ENCODE assay signal across 20 cellular contexts in genomic region chr9:561430-561829, GRCh38. TPM values are rescaled to one million over a fixed set of nuclear protein-coding genes. Genes with fewer than 3 reads are reported as not detected.
DNase-seq lines count a peak whose midpoint lies in the region; ATAC-seq, FAIRE-seq and TF ChIP-seq lines count a peak whose summit lies in the region.
"Had no signal": no experiment of that assay in that cellular context is flagged by ENCODE, and none has a peak within 500 bp of the region (broad histone marks: within the 10 kb centered on the region; RNA-seq: fewer than 3 reads in every experiment).

No MANE protein-coding gene starts in this region.

- DNase-seq in GM23248 (peak; percentile 19), RWPE2 (ENCODE audit: low spot score) (no peak), H1 (ENCODE audit: low read depth in 1 of 2, low spot score in 2 of 2) (no peak), medulla oblongata (ENCODE audit: extremely low spot score) (peak; percentile 48), occipital lobe (lab: John Stamatoyannopoulos, UW) (no peak), hepatocyte (ENCODE audit: low spot score) (no peak)
- no peak for DNase-seq in activated CD4-positive, alpha-beta T cell treated with anti-CD3 and anti-CD28 coated beads, Interleukin-2, amount 50 U/mL, for 48 hours
- DNase-seq: activated CD4-positive, alpha-beta T cell treated with anti-CD3 and anti-CD28 coated beads for 36 hours; activated CD8-positive, alpha-beta memory T cell treated with anti-CD3 and anti-CD28 coated beads, Interleukin-2, amount 10 ng/mL, durations not matched to agents 7 days and 5 days; activated naive CD8-positive, alpha-beta T cell treated with anti-CD3 and anti-CD28 coated beads, Interleukin-2, amount 10 ng/mL, durations not matched to agents 7 days and 5 days; DND-41; effector memory CD4-positive, alpha-beta T cell; foreskin melanocyte; left colon; NCI-H2081; stimulated activated naive CD4-positive, alpha-beta T cell; T-cell; upper lobe of left lung had no signal

- WGBS in GM23248 (ENCODE audit: low coverage in 1 of 2, low lambda C conversion rate in 2 of 2, missing lambda C conversion rate in 2 of 2), 2 experiments = 2 to 4% methylated on average over 1 of the region's 1 CpG
- 86% methylated on average over 1 of the region's 1 CpG; no CpG with 5 or more reads in 1 of the 2 experiments for WGBS in H1 (ENCODE audit: extremely low coverage in 1 of 2, insufficient coverage in 1 of 2, insufficient read length in 1 of 2, insufficient replicate concordance in 2 of 2, low coverage in 1 of 2, low lambda C conversion rate in 2 of 2, missing lambda C conversion rate in 1 of 2), 2 experiments
- 53% methylated on average over 1 of the region's 1 CpG for WGBS in hepatocyte (ENCODE audit: low lambda C conversion rate, missing lambda C conversion rate)

- H3K27ac ChIP-seq in GM23248 = no peak overlapping the region
- no peak overlapping the region for H3K27ac ChIP-seq in RWPE2 (ENCODE audit: poor library complexity, severe bottlenecking)
- no peak overlapping the region for H3K27ac ChIP-seq in H1 (ENCODE audit: low read depth, low read length)
- no peak overlapping the region for H3K27ac ChIP-seq in hepatocyte
- H3K27ac ChIP-seq: neutrophil, upper lobe of left lung had no signal

- in situ Hi-C loops in GM23248 (cut with MboI) = no loop called here

- TF ChIP-seq POLR2A in H1 (IDR thresholded peaks at IDR 0.05; ENCODE audit: control extremely low read depth in 1 of 2, low read depth in 2 of 2, low read length in 2 of 2) = no peak

- H3K18ac ChIP-seq in H1 (ENCODE audit: extremely low read depth, low read length) = no peak overlapping the region

- ATAC-seq in RWPE2 (ENCODE audit: low read depth) = peak; percentile 43
- no peak for ATAC-seq in HG03280 (IDR thresholded peaks at IDR 0.05; ENCODE audit: unreplicated experiment)
- ATAC-seq: activated CD4-positive, alpha-beta T cell treated with anti-CD3 and anti-CD28 coated beads for 36 hours; activated CD8-positive, alpha-beta memory T cell treated with anti-CD3 and anti-CD28 coated beads, Interleukin-2, amount 10 ng/mL, durations not matched to agents 7 days and 5 days; left colon; T-cell had no signal

- no peaks in the 10 kb centered on the region for H3F3A ChIP-seq in GM23248 (ENCODE audit: insufficient read depth)

- peaks cover 3% of the 10 kb centered on the region; the same call in 1 of the 2 replicates for H3K79me1 ChIP-seq in H1 (ENCODE audit: low read depth, low read length)

- H3K4me2 ChIP-seq in GM23248 (ENCODE audit: unreplicated experiment) = no peak overlapping the region
- no peak overlapping the region for H3K4me2 ChIP-seq in H1 (ENCODE audit: insufficient read depth in 1 of 2, low read depth in 2 of 2, low read length in 2 of 2)
- H3K4me2 ChIP-seq in hepatocyte = no peak overlapping the region

- no peak for FAIRE-seq in H1 (lab: Jason Lieb, UNC)

- no peaks in the 10 kb centered on the region for H3K36me3 ChIP-seq in GM23248 (ENCODE audit: low read depth)
- no peaks in the 10 kb centered on the region for H3K36me3 ChIP-seq in RWPE2 (ENCODE audit: low read depth)
- peaks cover 0 to 4% (median 0%) of the 10 kb centered on the region in 4 experiments; a peak in 2 of 8 replicates for H3K36me3 ChIP-seq in H1 (ENCODE audit: control insufficient read depth in 2 of 4, insufficient read depth in 4 of 4, low read length in 3 of 4)
- no peaks in the 10 kb centered on the region for H3K36me3 ChIP-seq in hepatocyte (replicated peaks; ENCODE audit: insufficient read depth, low read depth)
- H3K36me3 ChIP-seq: neutrophil, upper lobe of left lung had no signal

- no peaks in the 10 kb centered on the region for H3K23me2 ChIP-seq in H1 (ENCODE audit: low read depth, low read length)

- TF ChIP-seq CTCF in RWPE2 (IDR thresholded peaks at IDR 0.05; ENCODE audit: poor library complexity, severe bottlenecking) (no peak), H1 (IDR thresholded peaks at IDR 0.05; ENCODE audit: control extremely low read depth in 1 of 3, insufficient read depth in 1 of 3, low read depth in 1 of 3, low read length in 3 of 3) (no peak), hepatocyte (IDR thresholded peaks at IDR 0.05; ENCODE audit: poor library complexity) (no peak)

- no peak overlapping the region for H4K5ac ChIP-seq in H1 (ENCODE audit: insufficient read length, low read depth, low read length)

- no peak overlapping the region for H3K23ac ChIP-seq in H1 (ENCODE audit: insufficient read length)

- H3K9me2 ChIP-seq in GM23248 (ENCODE audit: insufficient read depth) (no peaks in the 10 kb centered on the region), hepatocyte (replicated peaks; ENCODE audit: insufficient read depth) (no peaks in the 10 kb centered on the region)

- no peak overlapping the region for H2BK15ac ChIP-seq in H1 (ENCODE audit: low read length)

- no peak overlapping the region for H3K56ac ChIP-seq in H1 (replicated peaks; ENCODE audit: insufficient read length, low read depth, low read length)

- no peak overlapping the region for H2BK12ac ChIP-seq in H1 (ENCODE audit: low read depth, low read length)

- no peak overlapping the region for H2AK5ac ChIP-seq in H1 (ENCODE audit: low read depth, low read length)

- no peaks in the 10 kb centered on the region for H4K20me1 ChIP-seq in GM23248 (ENCODE audit: insufficient read depth)
- no peaks in the 10 kb centered on the region for H4K20me1 ChIP-seq in H1 (replicated peaks in 1 of 2; ENCODE audit: control insufficient read depth in 1 of 2, insufficient read depth in 2 of 2, low read length in 2 of 2)
- no peaks in the 10 kb centered on the region for H4K20me1 ChIP-seq in hepatocyte (ENCODE audit: insufficient read depth, poor library complexity, severe bottlenecking)

- no peak overlapping the region for H3K4ac ChIP-seq in H1 (replicated peaks; ENCODE audit: insufficient read length, low read depth, low read length)

- no peak overlapping the region for H2BK120ac ChIP-seq in H1 (replicated peaks; ENCODE audit: low read depth, low read length)

- POLR2A ChIA-PET in H1 (lab: Charles Lee; ENCODE audit: partially characterized antibody) = no interaction called here

- CTCF ChIA-PET in H1 (lab: Charles Lee; ENCODE audit: partially characterized antibody) = no interaction called here

- no peak for TF ChIP-seq EP300 in H1 (IDR thresholded peaks at IDR 0.05; ENCODE audit: borderline replicate concordance in 1 of 2, low read depth in 2 of 2, low read length in 2 of 2)

- H4K8ac ChIP-seq in H1 (ENCODE audit: extremely low read depth, insufficient read depth, low read length) = no peak overlapping the region

- no peak overlapping the region for H4K91ac ChIP-seq in H1 (replicated peaks; ENCODE audit: insufficient read length, low read length)

- H3K4me3 ChIP-seq in GM23248 (no peak overlapping the region), RWPE2 (ENCODE audit: severe bottlenecking) (no peak overlapping the region), H1 (ENCODE audit: extremely low read depth in 1 of 4, insufficient read depth in 2 of 4, low read depth in 3 of 4, low read length in 4 of 4) (no peak overlapping the region), hepatocyte (no peak overlapping the region)
- H3K4me3 ChIP-seq: upper lobe of left lung had no signal

- H2BK20ac ChIP-seq in H1 (ENCODE audit: low read length) = no peak overlapping the region

- H3K9me3 ChIP-seq in GM23248 (ENCODE audit: low read depth) = no peaks in the 10 kb centered on the region
- no peaks in the 10 kb centered on the region for H3K9me3 ChIP-seq in RWPE2 (ENCODE audit: severe bottlenecking)
- H3K9me3 ChIP-seq in H1 (ENCODE audit: insufficient read depth in 2 of 2, low read depth in 1 of 2, low read length in 1 of 2) = 0 out of 4 replicates have a peak, but pooled peaks cover 0 to 5% of the 10 kb centered on the region in 2 experiments
- H3K9me3 ChIP-seq in hepatocyte (ENCODE audit: low read depth) = no peaks in the 10 kb centered on the region
- H3K9me3 ChIP-seq: neutrophil, upper lobe of left lung had no signal

- no peak overlapping the region for H2BK5ac ChIP-seq in H1 (ENCODE audit: low read depth, low read length)

- H2AFZ ChIP-seq in GM23248 (no peak overlapping the region), H1 (ENCODE audit: low read length) (no peak overlapping the region), hepatocyte (no peak overlapping the region)

- TF ChIP-seq RAD21 in H1 (IDR thresholded peaks at IDR 0.05 in 1 of 2, conservative IDR thresholded peaks at IDR 0.05 in 1 of 2; ENCODE audit: low read depth in 2 of 2, low read length in 2 of 2) = no peak

- H3K14ac ChIP-seq in H1 (ENCODE audit: insufficient read length) = no peak overlapping the region

- H3K4me1 ChIP-seq in GM23248 (ENCODE audit: insufficient read depth) (no peaks in the 10 kb centered on the region), RWPE2 (ENCODE audit: insufficient read depth, poor library complexity, severe bottlenecking) (peaks cover 18% of the 10 kb centered on the region), H1 (replicated peaks in 1 of 4; ENCODE audit: control insufficient read depth in 3 of 4, insufficient read depth in 4 of 4, low read length in 3 of 4) (peaks cover 0 to 4% (median 0%) of the 10 kb centered on the region in 4 experiments; a peak in 2 of 7 replicates), hepatocyte (ENCODE audit: insufficient read depth) (peaks cover 10% of the 10 kb centered on the region)

- H3K27me3 ChIP-seq in GM23248 (replicated peaks; ENCODE audit: insufficient read depth) (no peaks in the 10 kb centered on the region), RWPE2 (ENCODE audit: insufficient read depth, poor library complexity, severe bottlenecking) (no peaks in the 10 kb centered on the region), H1 (replicated peaks in 1 of 4; ENCODE audit: control insufficient read depth in 3 of 4, extremely low read depth in 1 of 4, insufficient read depth in 3 of 4, low read length in 3 of 4) (no peaks in the 10 kb centered on the region), hepatocyte (no peaks in the 10 kb centered on the region)
- H3K27me3 ChIP-seq: upper lobe of left lung had no signal

- no peaks in the 10 kb centered on the region for H3K79me2 ChIP-seq in GM23248 (ENCODE audit: insufficient read depth)
- peaks cover 0 to 33% of the 10 kb centered on the region in 2 experiments for H3K79me2 ChIP-seq in H1 (ENCODE audit: control insufficient read depth in 1 of 2, insufficient read depth in 2 of 2, low read length in 2 of 2)
- no peaks in the 10 kb centered on the region for H3K79me2 ChIP-seq in hepatocyte

- H3K9ac ChIP-seq in GM23248 (no peak overlapping the region), H1 (replicated peaks in 1 of 4; ENCODE audit: extremely low read depth in 1 of 4, low read depth in 3 of 4, low read length in 3 of 4) (no peak overlapping the region)

RNA-seq across cellular contexts. Expression of gene KANK1, which starts 56.9 kb away (rescaled TPM):
- total RNA-seq in GM23248 (2014; rRNA removed; shearing (Covaris generic)) = 14.6 and 18.0 TPM in 2 replicates
- polyA plus RNA-seq in GM23248 (2016; fragmentation: Nextera tagmentation; extraction: Ambion mirVana) (10.4 and 11.0 TPM in 2 replicates), H1 (2011; rRNA removed) (26.3 and 29.0 TPM in 2 replicates), hepatocyte (21.7 and 23.0 TPM in 2 replicates)
- total RNA-seq in H1 (2021; fragmentation: NEBNext Ultra II Directional; extraction: Animal tissue kit (Norgen Biotek cat#: 25700)) = 37.4 and 41.1 TPM in 2 replicates
- polyA plus RNA-seq in H1 (2011; cell fraction: cytosol; rRNA removed) = 34.9 TPM
- polyA plus RNA-seq in H1 (2011; cell fraction: nucleus; rRNA removed) = 44.4 TPM
- 22.7 to 27.4 TPM (median 24.1 TPM) in 4 replicates for polyA plus RNA-seq in H1 (2012, experiment 1 of 2)
- 3.8 TPM for polyA plus RNA-seq in H1 (2012, experiment 2 of 2)
- 13.9 TPM for polyA plus RNA-seq in H1 (2013, experiment 1 of 2)
- 15.6 TPM for polyA plus RNA-seq in H1 (2013, experiment 2 of 2)
- 62.9 and 71.1 TPM in 2 replicates for polyA minus RNA-seq in H1 (2011; rRNA and poly(A)+ RNA removed)
- polyA minus RNA-seq in H1 (2011; cell fraction: cytosol; rRNA and poly(A)+ RNA removed) = 29.6 TPM
- 35.4 TPM for polyA minus RNA-seq in H1 (2011; cell fraction: nucleus; rRNA and poly(A)+ RNA removed)
- total RNA-seq in occipital lobe (7.8 TPM), hepatocyte (33.6 and 40.8 TPM in 2 replicates)

Comparison
In these comparisons a context has a peak if more than half of its experiments do, and no peak if none do; other contexts are left out.
1. DNase-seq: peak in GM23248 (single experiment) and medulla oblongata (single experiment); none in RWPE2 (single experiment), H1 (0 of 2), occipital lobe (single experiment), activated CD4-positive, alpha-beta T cell treated with anti-CD3 and anti-CD28 coated beads, Interleukin-2, amount 50 U/mL, for 48 hours (0 of 2) and hepatocyte (single experiment).